In genomic region chr2:202237787-202238233, GRCh38 we compare ENCODE assay signal across 1 cellular context.
TF ChIP-seq lines count a peak whose summit lies in the region.

No MANE protein-coding gene starts in this region.

TF ChIP-seq in HepG2, 621 proteins besides CTCF, POLR2A, EP300 and RAD21 (continued from another document):
- TF ChIP-seq NFAT5 (CRISPR knock-in tag; IDR thresholded peaks at IDR 0.05): no peak
- no peak for TF ChIP-seq ZNF274 (CRISPR knock-in tag; IDR thresholded peaks at IDR 0.05)
- no peak for TF ChIP-seq ZBTB46 (CRISPR knock-in tag; IDR thresholded peaks at IDR 0.05; ENCODE audit: borderline replicate concordance)
- 0 out of 2 replicates have a peak, but pooled peaks have one; percentile 89 for TF ChIP-seq ZNF737 (CRISPR knock-in tag; IDR thresholded peaks at IDR 0.05; ENCODE audit: borderline replicate concordance)
- 0 out of 2 replicates have a peak, but pooled peaks have one; percentile 15 for TF ChIP-seq HDAC2 (CRISPR knock-in tag; IDR thresholded peaks at IDR 0.05)
- no peak; a peak in 2 of 4 replicates for TF ChIP-seq HMGXB4 (CRISPR knock-in tag; IDR thresholded peaks at IDR 0.05; ENCODE audit: borderline replicate concordance in 1 of 2, low read depth in 1 of 2)
- TF ChIP-seq PTBP1 (IDR thresholded peaks at IDR 0.05; ENCODE audit: low read depth, low read length, poor library complexity, severe bottlenecking): no peak
- TF ChIP-seq ZNF326 (CRISPR knock-in tag; IDR thresholded peaks at IDR 0.05; ENCODE audit: borderline replicate concordance): no peak
- 0 out of 2 replicates have a peak, but pooled peaks have one; percentile 7 for TF ChIP-seq SMAD1 (CRISPR knock-in tag; IDR thresholded peaks at IDR 0.05; ENCODE audit: borderline replicate concordance, low read depth)
- TF ChIP-seq ZFP36 (IDR thresholded peaks at IDR 0.05; ENCODE audit: borderline replicate concordance, low read depth, low read length, partially characterized antibody): no peak
- TF ChIP-seq GABPA (IDR thresholded peaks at IDR 0.05; ENCODE audit: low read depth, low read length): no peak
- peak; percentile 26; the same call in 1 of the 2 replicates for TF ChIP-seq GABPA (CRISPR knock-in tag; IDR thresholded peaks at IDR 0.05; ENCODE audit: low read depth)
- TF ChIP-seq CERS6 (CRISPR knock-in tag; IDR thresholded peaks at IDR 0.05): no peak
- TF ChIP-seq REPIN1 (CRISPR knock-in tag; IDR thresholded peaks at IDR 0.05; ENCODE audit: borderline replicate concordance, low read depth): 0 out of 2 replicates have a peak, but pooled peaks have one; percentile 0
- 0 out of 2 replicates have a peak, but pooled peaks have one; percentile 17 for TF ChIP-seq FOSL2 (CRISPR knock-in tag; IDR thresholded peaks at IDR 0.05)
- no peak for TF ChIP-seq ZNF569 (CRISPR knock-in tag; IDR thresholded peaks at IDR 0.05; ENCODE audit: borderline replicate concordance)
- no peak for TF ChIP-seq GMEB2 (CRISPR knock-in tag; IDR thresholded peaks at IDR 0.05; ENCODE audit: low read depth)
- TF ChIP-seq ZNF773 (CRISPR knock-in tag; IDR thresholded peaks at IDR 0.05; ENCODE audit: borderline replicate concordance): no peak
- TF ChIP-seq TCF7 (IDR thresholded peaks at IDR 0.05; ENCODE audit: low read depth): no peak
- TF ChIP-seq ZNF597 (CRISPR knock-in tag; IDR thresholded peaks at IDR 0.05): no peak
- TF ChIP-seq E2F2 (CRISPR knock-in tag; IDR thresholded peaks at IDR 0.05; ENCODE audit: borderline replicate concordance): 0 out of 2 replicates have a peak, but pooled peaks have one; percentile 61
- TF ChIP-seq MEIS1 (CRISPR knock-in tag; IDR thresholded peaks at IDR 0.05; ENCODE audit: borderline replicate concordance): no peak
- TF ChIP-seq NR2C2 (CRISPR knock-in tag; IDR thresholded peaks at IDR 0.05; ENCODE audit: borderline replicate concordance): no peak
- no peak for TF ChIP-seq ZBTB21 (CRISPR knock-in tag; IDR thresholded peaks at IDR 0.05)
- TF ChIP-seq ZNF557 (CRISPR knock-in tag; IDR thresholded peaks at IDR 0.05): 0 out of 2 replicates have a peak, but pooled peaks have one; percentile 2
- peak; percentile 94 for TF ChIP-seq ZNF740 (CRISPR knock-in tag; IDR thresholded peaks at IDR 0.05)
- TF ChIP-seq SUZ12 (IDR thresholded peaks at IDR 0.05; ENCODE audit: low read depth, low read length): no peak
- no peak for TF ChIP-seq RXRB (CRISPR knock-in tag; IDR thresholded peaks at IDR 0.05; ENCODE audit: borderline replicate concordance)
- TF ChIP-seq NFATC3 (CRISPR knock-in tag; IDR thresholded peaks at IDR 0.05): 0 out of 2 replicates have a peak, but pooled peaks have one; percentile 43
- 0 out of 2 replicates have a peak, but pooled peaks have one; percentile 42 for TF ChIP-seq ZNF619 (CRISPR knock-in tag; IDR thresholded peaks at IDR 0.05)
- no peak for TF ChIP-seq HNF4G (IDR thresholded peaks at IDR 0.05; ENCODE audit: borderline replicate concordance, low read depth, low read length)
- TF ChIP-seq HNF4G (CRISPR knock-in tag; IDR thresholded peaks at IDR 0.05; ENCODE audit: borderline replicate concordance, low read depth): peak; percentile 24; the same call in 1 of the 2 replicates
TF ChIP-seq in HepG2: peak in this region for 50.
